In the genomic region with DNA sequence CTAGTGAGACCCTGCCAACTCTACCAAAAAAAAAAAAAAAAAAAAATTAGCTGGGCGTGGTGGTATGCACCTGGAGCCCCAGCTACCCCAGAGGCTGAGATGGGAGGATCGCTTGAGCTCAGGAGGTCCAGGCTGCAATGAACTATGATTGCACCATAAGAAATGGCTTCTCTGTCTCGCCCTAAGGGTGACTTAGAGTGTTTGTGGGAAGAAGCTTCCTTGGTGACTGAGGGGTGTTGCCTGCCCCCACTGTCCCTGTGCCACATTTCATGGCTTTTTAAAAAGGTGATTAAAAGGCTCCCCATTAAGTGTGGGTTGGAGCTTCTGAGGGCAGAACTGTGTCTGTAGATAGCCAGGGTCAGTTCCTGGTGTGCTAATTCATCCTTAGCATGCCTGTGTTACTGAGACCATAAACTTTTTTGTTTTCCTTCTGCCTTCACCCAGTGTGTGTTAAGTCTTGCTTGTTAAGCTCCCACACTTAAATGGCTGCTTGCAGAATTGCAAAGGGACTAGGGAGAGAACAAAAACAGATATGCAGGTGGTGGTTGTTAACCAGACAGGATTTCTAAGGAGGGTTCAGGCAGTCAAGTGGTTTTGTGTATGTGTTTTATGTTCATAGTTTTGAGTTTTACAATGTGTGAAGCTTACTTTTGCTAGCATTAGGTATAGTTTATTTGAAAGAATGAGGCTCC, we compare ENCODE assay signal across 1 cellular context.
TF ChIP-seq lines count a peak whose summit lies in the region.

No MANE protein-coding gene starts in this region.

TF ChIP-seq in GM12878, 131 proteins besides CTCF, POLR2A, EP300 and RAD21 (continued from another document):
- TF ChIP-seq, protein P1, sequence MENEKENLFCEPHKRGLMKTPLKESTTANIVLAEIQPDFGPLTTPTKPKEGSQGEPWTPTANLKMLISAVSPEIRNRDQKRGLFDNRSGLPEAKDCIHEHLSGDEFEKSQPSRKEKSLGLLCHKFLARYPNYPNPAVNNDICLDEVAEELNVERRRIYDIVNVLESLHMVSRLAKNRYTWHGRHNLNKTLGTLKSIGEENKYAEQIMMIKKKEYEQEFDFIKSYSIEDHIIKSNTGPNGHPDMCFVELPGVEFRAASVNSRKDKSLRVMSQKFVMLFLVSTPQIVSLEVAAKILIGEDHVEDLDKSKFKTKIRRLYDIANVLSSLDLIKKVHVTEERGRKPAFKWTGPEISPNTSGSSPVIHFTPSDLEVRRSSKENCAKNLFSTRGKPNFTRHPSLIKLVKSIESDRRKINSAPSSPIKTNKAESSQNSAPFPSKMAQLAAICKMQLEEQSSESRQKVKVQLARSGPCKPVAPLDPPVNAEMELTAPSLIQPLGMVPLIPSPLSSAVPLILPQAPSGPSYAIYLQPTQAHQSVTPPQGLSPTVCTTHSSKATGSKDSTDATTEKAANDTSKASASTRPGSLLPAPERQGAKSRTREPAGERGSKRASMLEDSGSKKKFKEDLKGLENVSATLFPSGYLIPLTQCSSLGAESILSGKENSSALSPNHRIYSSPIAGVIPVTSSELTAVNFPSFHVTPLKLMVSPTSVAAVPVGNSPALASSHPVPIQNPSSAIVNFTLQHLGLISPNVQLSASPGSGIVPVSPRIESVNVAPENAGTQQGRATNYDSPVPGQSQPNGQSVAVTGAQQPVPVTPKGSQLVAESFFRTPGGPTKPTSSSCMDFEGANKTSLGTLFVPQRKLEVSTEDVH (IDR thresholded peaks at IDR 0.05; ENCODE audit: low read depth, partially characterized antibody), result no peak
